In genomic region chr11:70397336-70397982, GRCh38 we compare ENCODE assay signal across 8 cellular contexts. TPM values are rescaled to one million over a fixed set of nuclear protein-coding genes. Genes with fewer than 3 reads are reported as not detected.
A peak's percentile ranks its signal among the peaks of the same experiment; 100 is the strongest.
DNase-seq lines count a peak whose midpoint lies in the region; ATAC-seq and TF ChIP-seq lines count a peak whose summit lies in the region.

No MANE protein-coding gene starts in this region.

- in situ Hi-C loops in astrocyte of the spinal cord (cut with HindIII; ENCODE audit: low sequenced_read_pairs), result no loop called here

- no peaks in the 10 kb centered on the region for H3K27me3 ChIP-seq in testis

- TF ChIP-seq POLR2A in testis (IDR thresholded peaks at IDR 0.05), result no peak

- peaks cover 30% of the 10 kb centered on the region for H3K4me1 ChIP-seq in testis

- no peak for TF ChIP-seq CTCF in astrocyte of the spinal cord (IDR thresholded peaks at IDR 0.05; ENCODE audit: low read depth, low read length)
- no peak for TF ChIP-seq CTCF in testis (IDR thresholded peaks at IDR 0.05)

- ATAC-seq in left lobe of liver (peak; percentile 37), GM21526 (IDR thresholded peaks at IDR 0.05; ENCODE audit: low FRiP score, unreplicated experiment) (no peak)

- WGBS in testis, 2 donors, result 22 to 27% methylated on average over 17 to 18 of the region's 18 CpGs

- H3K36me3 ChIP-seq in testis (ENCODE audit: low read depth, missing control alignments), result no peaks in the 10 kb centered on the region

- peak overlapping the region; percentile 40 to 89 for H3K27ac ChIP-seq in testis

- DNase-seq in activated CD8-positive, alpha-beta memory T cell treated with anti-CD3 and anti-CD28 coated beads for 24 hours, result peak; percentile 71
- no peak for DNase-seq in activated CD8-positive, alpha-beta memory T cell treated with anti-CD3 and anti-CD28 coated beads, Interleukin-2, amount 50 U/mL, for 4 hours
- peak; percentile 25 for DNase-seq in NCI-H345 (lab: John Stamatoyannopoulos, UW)
- DNase-seq in astrocyte of the spinal cord (ENCODE audit: low read depth, low spot score), result no peak
- no peak for DNase-seq in left lobe of liver (ENCODE audit: low spot score)
- peak; percentile 29 for DNase-seq in testis
- no peak for DNase-seq in NCI-H2196 treated with DMSO at 0.1 percent for 48 hours (lab: John Stamatoyannopoulos, UW; ENCODE audit: unreplicated experiment)

- intact Hi-C loops in testis (cut with DNase I; ENCODE audit: low total_unique reads), result no loop called here

- H3K4me3 ChIP-seq in astrocyte of the spinal cord (ENCODE audit: low read depth, low read length) (peak overlapping the region; percentile 86), testis (peak overlapping the region; percentile 96 to 97)

- no peaks in the 10 kb centered on the region for H3K9me3 ChIP-seq in testis

RNA-seq across cellular contexts. Expression of gene CTTN, which starts 0.9 kb away (rescaled TPM):
- total RNA-seq in left lobe of liver, result 71.9 TPM
- total RNA-seq in testis, result 100 to 1,000 TPM; 354 to 377 TPM
- 136 TPM for polyA plus RNA-seq in testis (ENCODE audit: insufficient read depth, low read depth, low replicate concordance)

Comparison
In these comparisons a context has a peak if more than half of its experiments do, and no peak if none do; other contexts are left out.
1. DNase-seq: peak in activated CD8-positive, alpha-beta memory T cell treated with anti-CD3 and anti-CD28 coated beads for 24 hours (single experiment), NCI-H345 (single experiment) and testis (single experiment); none in activated CD8-positive, alpha-beta memory T cell treated with anti-CD3 and anti-CD28 coated beads, Interleukin-2, amount 50 U/mL, for 4 hours (single experiment), astrocyte of the spinal cord (single experiment), left lobe of liver (single experiment) and NCI-H2196 treated with DMSO at 0.1 percent for 48 hours (single experiment).